8 cellular contexts compared by ENCODE assay signal in the genomic region with DNA sequence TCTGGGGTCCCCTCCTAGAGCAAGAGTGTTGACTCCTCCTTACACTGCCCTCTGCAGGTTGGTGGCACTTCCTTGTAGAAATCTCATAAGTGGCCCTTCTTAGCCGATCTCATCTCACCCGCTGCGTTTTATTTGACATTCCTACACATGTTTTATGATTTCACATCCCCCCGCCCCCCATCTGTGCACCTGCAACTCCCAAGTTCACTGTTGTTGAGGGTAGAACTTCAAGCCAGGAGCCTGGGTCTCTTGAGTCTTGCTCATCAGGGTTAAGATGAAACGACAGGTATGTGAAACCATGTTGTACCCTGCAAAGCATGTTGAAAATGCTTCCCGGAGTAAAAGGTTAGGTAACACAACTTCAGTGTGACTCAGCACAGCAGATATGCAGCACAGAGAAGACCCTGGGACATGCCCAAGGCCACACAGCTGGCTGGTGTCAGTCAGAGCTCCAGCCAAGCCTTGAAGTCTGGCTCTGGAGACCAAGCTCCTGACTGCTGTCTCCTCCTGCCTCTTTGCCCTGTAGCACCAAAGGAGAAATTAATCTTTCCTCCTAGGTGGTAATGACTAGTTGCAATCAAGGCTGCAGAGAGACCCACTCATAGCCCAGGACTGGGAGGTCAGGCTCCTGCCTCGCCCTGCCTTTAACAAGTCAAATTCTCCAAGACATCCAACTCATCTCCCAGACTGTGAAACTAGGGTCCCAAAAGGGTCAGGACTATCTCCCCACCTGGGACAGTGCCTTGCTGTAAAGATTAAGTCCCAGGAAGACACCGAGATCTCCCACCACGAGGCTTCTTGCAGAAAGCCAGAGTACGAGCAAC.
A peak's percentile ranks its signal among the peaks of the same experiment; 100 is the strongest.
DNase-seq lines count a peak whose midpoint lies in the region; ATAC-seq and TF ChIP-seq lines count a peak whose summit lies in the region.

No MANE protein-coding gene starts in this region.

- no peak overlapping the region for H3K4me3 Mint-ChIP-seq in activated CD4-positive, alpha-beta T cell treated with anti-CD3 and anti-CD28 coated beads for 36 hours
- peak overlapping the region; percentile 13 for H3K4me3 Mint-ChIP-seq in type B pancreatic cell

- DNase-seq in activated CD4-positive, alpha-beta T cell treated with anti-CD3 and anti-CD28 coated beads for 36 hours: peak; percentile 56
- no peak for DNase-seq in activated CD4-positive, alpha-beta T cell treated with anti-CD3 and anti-CD28 coated beads, Interleukin-2, amount 50 U/mL, for 1 hour
- DNase-seq in NB4 (ENCODE audit: low read depth) (peak; percentile 80), astrocyte of the cerebellum (ENCODE audit: low read depth) (no peak), iris pigment epithelial cell (ENCODE audit: low read depth) (peak; percentile 78), type B pancreatic cell (ENCODE audit: extremely low spot score, unreplicated experiment) (no peak), NCI-H2227 (lab: John Stamatoyannopoulos, UW; ENCODE audit: unreplicated experiment) (no peak), posterior vena cava (ENCODE audit: low spot score) (no peak)

- no peaks in the 10 kb centered on the region for H3K27me3 Mint-ChIP-seq in activated CD4-positive, alpha-beta T cell treated with anti-CD3 and anti-CD28 coated beads for 36 hours
- H3K27me3 Mint-ChIP-seq in type B pancreatic cell: peaks cover 8% of the 10 kb centered on the region

- H3K27ac Mint-ChIP-seq in activated CD4-positive, alpha-beta T cell treated with anti-CD3 and anti-CD28 coated beads for 36 hours: no peak overlapping the region
- H3K27ac Mint-ChIP-seq in type B pancreatic cell: peak overlapping the region; percentile 63

- CTCF ChIA-PET in activated CD4-positive, alpha-beta T cell treated with anti-CD3 and anti-CD28 coated beads for 36 hours (lab: Charles Lee): interaction anchor here (0.6 to 0.9 kb wide), 5 partner anchors 9 to 165 kb away, joined by 3 to 4 read pairs (median 3); no protein-coding TSS in a partner anchor

- intact Hi-C loops in activated CD4-positive, alpha-beta T cell treated with anti-CD3 and anti-CD28 coated beads for 36 hours (cut with DNase I, micrococcal nuclease): loop anchor here in 1 of 2 experiments (2.0 kb wide), 1 partner anchor 73 kb away; no protein-coding TSS in a partner anchor
- intact Hi-C loops in posterior vena cava (cut with DNase I): loop anchor here in 1 of 2 donors (1.0 kb wide), 1 partner anchor 26 kb away; no protein-coding TSS in a partner anchor

- ATAC-seq in activated CD4-positive, alpha-beta T cell treated with anti-CD3 and anti-CD28 coated beads for 36 hours: peak; percentile 76

- TF ChIP-seq CTCF in NB4 (IDR thresholded peaks at IDR 0.05; ENCODE audit: low read depth, low read length) (peak; percentile 74), astrocyte of the cerebellum (IDR thresholded peaks at IDR 0.05; ENCODE audit: low read depth, low read length, missing control alignments) (peak; percentile 65), type B pancreatic cell (conservative IDR thresholded peaks at IDR 0.05) (peak; percentile 68)

- no peaks in the 10 kb centered on the region for H3K9me3 Mint-ChIP-seq in activated CD4-positive, alpha-beta T cell treated with anti-CD3 and anti-CD28 coated beads for 36 hours (ENCODE audit: low read depth)
- no peaks in the 10 kb centered on the region for H3K9me3 Mint-ChIP-seq in type B pancreatic cell

- no peak for TF ChIP-seq POLR2A in NB4 (IDR thresholded peaks at IDR 0.05; ENCODE audit: extremely low read depth, insufficient read length)

- H3K36me3 Mint-ChIP-seq in activated CD4-positive, alpha-beta T cell treated with anti-CD3 and anti-CD28 coated beads for 36 hours (ENCODE audit: low read depth): peaks cover 6% of the 10 kb centered on the region
- H3K36me3 Mint-ChIP-seq in type B pancreatic cell: no peaks in the 10 kb centered on the region

- H3K4me1 Mint-ChIP-seq in activated CD4-positive, alpha-beta T cell treated with anti-CD3 and anti-CD28 coated beads for 36 hours: peaks cover 8% of the 10 kb centered on the region
- H3K4me1 Mint-ChIP-seq in type B pancreatic cell (ENCODE audit: unreplicated experiment): peaks cover 14% of the 10 kb centered on the region

- H3K4me3 ChIP-seq in NB4 (ENCODE audit: low read depth, low read length) (no peak overlapping the region), astrocyte of the cerebellum (ENCODE audit: low read depth, low read length) (no peak overlapping the region)

- POLR2A ChIA-PET in activated CD4-positive, alpha-beta T cell treated with anti-CD3 and anti-CD28 coated beads for 36 hours (lab: Charles Lee): no interaction called here

- in situ Hi-C loops in astrocyte of the cerebellum (cut with HindIII; ENCODE audit: low sequenced_read_pairs): no loop called here

Comparison
In these comparisons a context has a peak if more than half of its experiments do, and no peak if none do; other contexts are left out.
1. DNase-seq: peak in activated CD4-positive, alpha-beta T cell treated with anti-CD3 and anti-CD28 coated beads for 36 hours (single experiment), NB4 (single experiment) and iris pigment epithelial cell (single experiment); none in activated CD4-positive, alpha-beta T cell treated with anti-CD3 and anti-CD28 coated beads, Interleukin-2, amount 50 U/mL, for 1 hour (single experiment), astrocyte of the cerebellum (single experiment), type B pancreatic cell (single experiment), NCI-H2227 (single experiment) and posterior vena cava (single experiment).
2. Peak in every context shown above with its lines, with median percentiles within 50 percentile points of each other: CTCF ChIP-seq.